ENCODE assay signal across 15 cellular contexts in the genomic region with DNA sequence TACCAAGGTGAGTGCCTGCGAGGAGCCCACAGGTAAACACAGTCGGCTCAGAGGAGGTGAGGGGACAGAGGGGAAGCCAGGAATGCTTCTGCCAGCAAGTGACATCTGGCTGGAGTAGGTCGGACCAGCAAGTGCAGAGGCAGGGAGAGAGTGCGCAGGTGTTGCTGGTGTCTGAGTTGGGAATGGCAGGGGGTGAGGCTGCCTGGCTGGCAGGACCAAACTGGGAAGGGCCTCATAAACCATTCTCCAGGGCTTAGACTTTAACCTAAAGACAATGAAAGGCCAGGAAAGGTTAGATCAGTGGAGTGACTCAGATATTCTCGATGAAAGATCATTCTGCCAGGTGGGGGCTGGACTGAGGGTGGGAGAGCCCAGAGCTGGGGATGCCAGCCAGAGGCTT.
DNase-seq lines count a peak whose midpoint lies in the region; ATAC-seq and TF ChIP-seq lines count a peak whose summit lies in the region.
"Had no signal": no experiment of that assay in that cellular context is flagged by ENCODE, and none has a peak within 500 bp of the region (broad histone marks: within the 10 kb centered on the region; RNA-seq: fewer than 3 reads in every experiment).

No MANE protein-coding gene starts in this region.

- no peak overlapping the region for H3K4me3 Mint-ChIP-seq in activated naive CD4-positive, alpha-beta T cell treated with anti-CD3 and anti-CD28 coated beads, Interleukin-2, amount 10 ng/mL, durations not matched to agents 7 days and 5 days
- H3K4me3 Mint-ChIP-seq in activated CD8-positive, alpha-beta T cell treated with anti-CD3 and anti-CD28 coated beads for 36 hours, result no peak overlapping the region
- H3K4me3 Mint-ChIP-seq: immature natural killer cell, natural killer cell had no signal

- H4K12ac ChIP-seq in trophoblast cell (ENCODE audit: low read depth, low read length), result no peak overlapping the region

- H3K4me3 ChIP-seq in left lung, result no peak overlapping the region
- H3K4me3 ChIP-seq in thyroid gland (replicated peaks in 1 of 3), result no peak overlapping the region
- no peak overlapping the region for H3K4me3 ChIP-seq in trophoblast cell (ENCODE audit: low read depth, low read length)
- H3K4me3 ChIP-seq: spleen had no signal

- TF ChIP-seq POLR2A in thyroid gland (IDR thresholded peaks at IDR 0.05), result no peak

- H3K4me2 ChIP-seq in trophoblast cell (ENCODE audit: low read length), result no peak overlapping the region

- H3K4me1 ChIP-seq in left lung, result peaks cover 13 to 28% of the 10 kb centered on the region in 2 donors
- H3K4me1 ChIP-seq in thyroid gland, result peaks cover 54 to 81% of the 10 kb centered on the region in 2 donors
- peaks cover 15 to 20% of the 10 kb centered on the region in 2 experiments for H3K4me1 ChIP-seq in trophoblast cell (ENCODE audit: control insufficient read depth in 1 of 2, insufficient read depth in 2 of 2, low read length in 2 of 2)

- H3K14ac ChIP-seq in trophoblast cell (ENCODE audit: low read length), result no peak overlapping the region

- H2AFZ ChIP-seq in trophoblast cell (ENCODE audit: insufficient read depth, low read length, poor library complexity), result no peak overlapping the region

- POLR2A ChIA-PET in activated CD8-positive, alpha-beta T cell treated with anti-CD3 and anti-CD28 coated beads for 36 hours (lab: Charles Lee), result interaction anchor here (0.8 kb wide), 1 partner anchor 15 kb away, joined by 3 read pairs; no protein-coding TSS in a partner anchor

- DNase-seq in activated naive CD4-positive, alpha-beta T cell treated with anti-CD3 and anti-CD28 coated beads, Interleukin-2, amount 50 U/mL, for 72 hours (ENCODE audit: low spot score in 2 of 2), result no peak
- DNase-seq in activated naive CD4-positive, alpha-beta T cell treated with anti-CD3 and anti-CD28 coated beads, Interleukin-2, amount 10 ng/mL, durations not matched to agents 7 days and 5 days, result no peak
- DNase-seq in activated CD8-positive, alpha-beta T cell treated with anti-CD3 and anti-CD28 coated beads for 36 hours, result no peak
- DNase-seq in left lung (peak in 1 of 2 donors; percentile 56), thyroid gland (peak; percentile 30 to 49), retina (no peak), trophoblast cell (no peak), COLO829 (ENCODE audit: low spot score) (no peak)
- DNase-seq: DMS53, immature natural killer cell, natural killer cell, NCI-H1417 treated with DMSO at 0.1 percent for 48 hours, NCI-H748 treated with DMSO at 0.1 percent for 48 hours, SIG-M5, spleen had no signal

- H3K4ac ChIP-seq in trophoblast cell (ENCODE audit: low read depth, low read length), result no peak overlapping the region

- H3K79me1 ChIP-seq in trophoblast cell (ENCODE audit: low read length), result no peaks in the 10 kb centered on the region

- peaks cover 4% of the 10 kb centered on the region for H3K4me1 Mint-ChIP-seq in activated naive CD4-positive, alpha-beta T cell treated with anti-CD3 and anti-CD28 coated beads, Interleukin-2, amount 10 ng/mL, durations not matched to agents 7 days and 5 days
- peaks cover 40% of the 10 kb centered on the region for H3K4me1 Mint-ChIP-seq in activated CD8-positive, alpha-beta T cell treated with anti-CD3 and anti-CD28 coated beads for 36 hours (ENCODE audit: low read depth)

- H2BK12ac ChIP-seq in trophoblast cell (ENCODE audit: low read length), result no peak overlapping the region

- no peaks in the 10 kb centered on the region for H3K9me3 Mint-ChIP-seq in activated naive CD4-positive, alpha-beta T cell treated with anti-CD3 and anti-CD28 coated beads, Interleukin-2, amount 50 U/mL, for 72 hours
- H3K9me3 Mint-ChIP-seq in activated naive CD4-positive, alpha-beta T cell treated with anti-CD3 and anti-CD28 coated beads, Interleukin-2, amount 10 ng/mL, durations not matched to agents 7 days and 5 days, result no peaks in the 10 kb centered on the region
- H3K9me3 Mint-ChIP-seq in activated CD8-positive, alpha-beta T cell treated with anti-CD3 and anti-CD28 coated beads for 36 hours, result no peaks in the 10 kb centered on the region
- H3K9me3 Mint-ChIP-seq: immature natural killer cell, natural killer cell had no signal

- no peak overlapping the region for H3K9ac ChIP-seq in trophoblast cell (ENCODE audit: low read length)

- H3K23ac ChIP-seq in trophoblast cell (ENCODE audit: low read length), result no peak overlapping the region

- no peaks in the 10 kb centered on the region for H3K27me3 ChIP-seq in left lung
- no peaks in the 10 kb centered on the region for H3K27me3 ChIP-seq in thyroid gland
- H3K27me3 ChIP-seq in trophoblast cell (ENCODE audit: insufficient read depth, low read length), result no peaks in the 10 kb centered on the region
- H3K27me3 ChIP-seq: spleen had no signal

- intact Hi-C loops in activated CD8-positive, alpha-beta T cell treated with anti-CD3 and anti-CD28 coated beads for 36 hours (cut with micrococcal nuclease), result no loop called here
- intact Hi-C loops in left lung (cut with DNase I) (no loop called here), thyroid gland (cut with DNase I) (no loop called here)

- no peak overlapping the region for H4K8ac ChIP-seq in trophoblast cell (ENCODE audit: low read depth, low read length)

- no peaks in the 10 kb centered on the region for H3K36me3 Mint-ChIP-seq in activated naive CD4-positive, alpha-beta T cell treated with anti-CD3 and anti-CD28 coated beads, Interleukin-2, amount 50 U/mL, for 72 hours
- peaks cover 4% of the 10 kb centered on the region for H3K36me3 Mint-ChIP-seq in activated naive CD4-positive, alpha-beta T cell treated with anti-CD3 and anti-CD28 coated beads, Interleukin-2, amount 10 ng/mL, durations not matched to agents 7 days and 5 days
- H3K36me3 Mint-ChIP-seq in activated CD8-positive, alpha-beta T cell treated with anti-CD3 and anti-CD28 coated beads for 36 hours (ENCODE audit: low read depth), result peaks cover 21% of the 10 kb centered on the region
- H3K36me3 Mint-ChIP-seq: natural killer cell had no signal

- no peak for ATAC-seq in activated naive CD4-positive, alpha-beta T cell treated with anti-CD3 and anti-CD28 coated beads, Interleukin-2, amount 50 U/mL, for 72 hours
- ATAC-seq in activated CD8-positive, alpha-beta T cell treated with anti-CD3 and anti-CD28 coated beads for 36 hours, result no peak
- ATAC-seq in left lung, result peak; percentile 17
- ATAC-seq: natural killer cell had no signal

- H3K79me2 ChIP-seq in trophoblast cell (ENCODE audit: control insufficient read depth, insufficient read depth, low read length, poor library complexity), result no peaks in the 10 kb centered on the region

- H2AK5ac ChIP-seq in trophoblast cell (ENCODE audit: low read length), result no peak overlapping the region

- no peak overlapping the region for H4K91ac ChIP-seq in trophoblast cell (ENCODE audit: low read depth, low read length)

- WGBS in thyroid gland, 2 donors, result 62 to 64% methylated on average over 5 of the region's 5 CpGs
- no CpG with 5 or more reads among the region's 5 CpGs for WGBS in trophoblast cell (ENCODE audit: extremely low coverage, insufficient coverage, insufficient read length)

- no peak overlapping the region for H2BK5ac ChIP-seq in trophoblast cell (ENCODE audit: low read depth, low read length, poor library complexity)

- TF ChIP-seq CTCF in activated CD8-positive, alpha-beta T cell treated with anti-CD3 and anti-CD28 coated beads for 36 hours (IDR thresholded peaks at IDR 0.05), result no peak
- TF ChIP-seq CTCF in left lung (IDR thresholded peaks at IDR 0.05) (no peak), thyroid gland (IDR thresholded peaks at IDR 0.05) (no peak)

- no peaks in the 10 kb centered on the region for H3K36me3 ChIP-seq in left lung
- no peaks in the 10 kb centered on the region for H3K36me3 ChIP-seq in thyroid gland
- H3K36me3 ChIP-seq in trophoblast cell (ENCODE audit: control insufficient read depth in 1 of 2, insufficient read depth in 2 of 2, low read length in 2 of 2), result no peaks in the 10 kb centered on the region

- H3K27me3 Mint-ChIP-seq in activated naive CD4-positive, alpha-beta T cell treated with anti-CD3 and anti-CD28 coated beads, Interleukin-2, amount 10 ng/mL, durations not matched to agents 7 days and 5 days, result no peaks in the 10 kb centered on the region
- no peaks in the 10 kb centered on the region for H3K27me3 Mint-ChIP-seq in activated CD8-positive, alpha-beta T cell treated with anti-CD3 and anti-CD28 coated beads for 36 hours

- CTCF ChIA-PET in activated naive CD4-positive, alpha-beta T cell treated with anti-CD3 and anti-CD28 coated beads, Interleukin-2, amount 10 ng/mL, durations not matched to agents 7 days and 5 days (lab: Charles Lee), result no interaction called here
- CTCF ChIA-PET in activated CD8-positive, alpha-beta T cell treated with anti-CD3 and anti-CD28 coated beads for 36 hours (lab: Charles Lee), result interaction anchor here (1.7 kb wide), 1 partner anchor 64 kb away, joined by 5 read pairs; no protein-coding TSS in a partner anchor

- H3K9me3 ChIP-seq in left lung (no peaks in the 10 kb centered on the region), thyroid gland (no peaks in the 10 kb centered on the region), trophoblast cell (ENCODE audit: insufficient read depth, low read depth, low read length) (no peaks in the 10 kb centered on the region)
- H3K9me3 ChIP-seq: spleen had no signal

- peak overlapping the region; percentile 13 to 77 for H3K27ac Mint-ChIP-seq in activated naive CD4-positive, alpha-beta T cell treated with anti-CD3 and anti-CD28 coated beads, Interleukin-2, amount 50 U/mL, for 72 hours
- no peak overlapping the region for H3K27ac Mint-ChIP-seq in activated naive CD4-positive, alpha-beta T cell treated with anti-CD3 and anti-CD28 coated beads, Interleukin-2, amount 10 ng/mL, durations not matched to agents 7 days and 5 days
- peak overlapping the region; percentile 39 for H3K27ac Mint-ChIP-seq in activated CD8-positive, alpha-beta T cell treated with anti-CD3 and anti-CD28 coated beads for 36 hours
- H3K27ac Mint-ChIP-seq: immature natural killer cell had no signal

- H3K27ac ChIP-seq in left lung (no peak overlapping the region), thyroid gland (peak overlapping the region; percentile 36 to 90 (median 73)), trophoblast cell (ENCODE audit: low read depth, low read length) (no peak overlapping the region)

- no peak overlapping the region for H2BK120ac ChIP-seq in trophoblast cell (ENCODE audit: insufficient read depth, low read length, poor library complexity)

- no peak overlapping the region for H3K18ac ChIP-seq in trophoblast cell (ENCODE audit: low read length)

Comparison
In these comparisons a context has a peak if more than half of its experiments do, and no peak if none do; other contexts are left out.
1. DNase-seq: peak in thyroid gland (2 of 2); none in activated naive CD4-positive, alpha-beta T cell treated with anti-CD3 and anti-CD28 coated beads, Interleukin-2, amount 50 U/mL, for 72 hours (0 of 2), activated naive CD4-positive, alpha-beta T cell treated with anti-CD3 and anti-CD28 coated beads, Interleukin-2, amount 10 ng/mL, durations not matched to agents 7 days and 5 days (single experiment), activated CD8-positive, alpha-beta T cell treated with anti-CD3 and anti-CD28 coated beads for 36 hours (single experiment), retina (single experiment), trophoblast cell (0 of 2) and COLO829 (single experiment).
2. H3K27ac ChIP-seq: peak in thyroid gland (3 of 3); none in left lung (0 of 2) and trophoblast cell (single experiment).